ENCODE assay signal across 22 cellular contexts in genomic region chr20:37999526-38000263, GRCh38. TPM values are rescaled to one million over a fixed set of nuclear protein-coding genes. Genes with fewer than 3 reads are reported as not detected.
DNase-seq lines count a peak whose midpoint lies in the region; ATAC-seq and TF ChIP-seq lines count a peak whose summit lies in the region.
"Had no signal": no experiment of that assay in that cellular context is flagged by ENCODE, and none has a peak within 500 bp of the region (broad histone marks: within the 10 kb centered on the region; RNA-seq: fewer than 3 reads in every experiment).

No MANE protein-coding gene starts in this region.

- H3K9me3 Mint-ChIP-seq in activated naive CD4-positive, alpha-beta T cell treated with anti-CD3 and anti-CD28 coated beads, Interleukin-2, amount 50 U/mL, for 72 hours: no peaks in the 10 kb centered on the region
- H3K9me3 Mint-ChIP-seq in activated T-helper 1 cell treated with anti-CD3 and anti-CD28 coated beads, Interleukin-12 subunit alpha, Interleukin-12 subunit beta, Interleukin-2, Interleukin-4 antibody, amounts not matched to agents 30 ng/mL and 10 ng/mL and 1 ng/mL, durations not matched to agents 14 hours and 24 hours and 36 hours: no peaks in the 10 kb centered on the region
- H3K9me3 Mint-ChIP-seq: H9; IgD-negative memory B cell; natural killer cell; stimulated activated naive B cell treated with anti-CD40 and anti-IgM and Interleukin-4, amounts not matched to agents 10 μg/mL and 1 μg/mL and 100 μg/mL, for 72 hours; type B pancreatic cell had no signal

- CTCF ChIA-PET in PC-9 (lab: Charles Lee): no interaction called here

- intact Hi-C loops in activated T-helper 1 cell treated with anti-CD3 and anti-CD28 coated beads, Interleukin-12 subunit alpha, Interleukin-12 subunit beta, Interleukin-2, Interleukin-4 antibody, amounts not matched to agents 30 ng/mL and 10 ng/mL and 1 ng/mL, durations not matched to agents 14 hours and 24 hours and 36 hours (cut with micrococcal nuclease): loop anchor here (2.0 to 10.0 kb wide), 3 partner anchors 33 to 825 kb away; partner anchors contain the start of genes MROH8, RPN2, RPRD1B and TTI1
- intact Hi-C loops in PC-9 (cut with micrococcal nuclease; ENCODE audit: unreplicated experiment): no loop called here

- H3K36me3 ChIP-seq in PC-9 (ENCODE audit: low read depth): peaks cover 9% of the 10 kb centered on the region

- H3K36me3 Mint-ChIP-seq in activated naive CD4-positive, alpha-beta T cell treated with anti-CD3 and anti-CD28 coated beads, Interleukin-2, amount 50 U/mL, for 72 hours: peaks cover 27 to 34% of the 10 kb centered on the region in 2 donors
- peaks cover 50% of the 10 kb centered on the region for H3K36me3 Mint-ChIP-seq in activated T-helper 1 cell treated with anti-CD3 and anti-CD28 coated beads, Interleukin-12 subunit alpha, Interleukin-12 subunit beta, Interleukin-2, Interleukin-4 antibody, amounts not matched to agents 30 ng/mL and 10 ng/mL and 1 ng/mL, durations not matched to agents 14 hours and 24 hours and 36 hours (ENCODE audit: low read depth)

- no peaks in the 10 kb centered on the region for H3K27me3 ChIP-seq in PC-9 (ENCODE audit: insufficient read depth, low read depth)

- no peak overlapping the region for H3K4me3 ChIP-seq in PC-9

- peaks cover 3% of the 10 kb centered on the region; the same call in 1 of the 2 replicates for H3F3A ChIP-seq in PC-9 (ENCODE audit: insufficient read depth, low read depth)

- no peak overlapping the region for H3K4me3 Mint-ChIP-seq in activated T-helper 1 cell treated with anti-CD3 and anti-CD28 coated beads, Interleukin-12 subunit alpha, Interleukin-12 subunit beta, Interleukin-2, Interleukin-4 antibody, amounts not matched to agents 30 ng/mL and 10 ng/mL and 1 ng/mL, durations not matched to agents 14 hours and 24 hours and 36 hours
- H3K4me3 Mint-ChIP-seq: activated CD8-positive, alpha-beta T cell treated with anti-CD3 and anti-CD28 coated beads, Interleukin-2, amount 10 ng/mL, durations not matched to agents 7 days and 5 days; H9; IgD-negative memory B cell; natural killer cell; stimulated activated naive B cell treated with anti-CD40 and anti-IgM and Interleukin-4, amounts not matched to agents 10 μg/mL and 1 μg/mL and 100 μg/mL, for 72 hours; type B pancreatic cell had no signal

- TF ChIP-seq CTCF in PC-9 (conservative IDR thresholded peaks at IDR 0.05): no peak

- peak overlapping the region; percentile 35 to 86 for H3K27ac Mint-ChIP-seq in activated naive CD4-positive, alpha-beta T cell treated with anti-CD3 and anti-CD28 coated beads, Interleukin-2, amount 50 U/mL, for 72 hours
- peak overlapping the region; percentile 76 for H3K27ac Mint-ChIP-seq in activated T-helper 1 cell treated with anti-CD3 and anti-CD28 coated beads, Interleukin-12 subunit alpha, Interleukin-12 subunit beta, Interleukin-2, Interleukin-4 antibody, amounts not matched to agents 30 ng/mL and 10 ng/mL and 1 ng/mL, durations not matched to agents 14 hours and 24 hours and 36 hours
- H3K27ac Mint-ChIP-seq: activated CD8-positive, alpha-beta T cell treated with anti-CD3 and anti-CD28 coated beads, Interleukin-2, amount 10 ng/mL, durations not matched to agents 7 days and 5 days; natural killer cell; stimulated activated naive B cell treated with anti-CD40 and anti-IgM and Interleukin-4, amounts not matched to agents 10 μg/mL and 1 μg/mL and 100 μg/mL, for 72 hours; type B pancreatic cell had no signal

- H3K4me1 ChIP-seq in PC-9 (replicated peaks; ENCODE audit: insufficient read depth): no peaks in the 10 kb centered on the region
- H3K4me1 ChIP-seq: Caco-2 had no signal

- no peak overlapping the region for H2AFZ ChIP-seq in PC-9

- H3K79me2 ChIP-seq in PC-9 (ENCODE audit: low read depth): no peaks in the 10 kb centered on the region

- no peak for DNase-seq in activated naive CD4-positive, alpha-beta T cell treated with anti-CD3 and anti-CD28 coated beads, Interleukin-2, amount 50 U/mL, for 72 hours (ENCODE audit: low spot score in 2 of 2)
- DNase-seq in activated naive CD4-positive, alpha-beta T cell (lab: John Stamatoyannopoulos, UW): no peak
- DNase-seq in activated T-helper 1 cell treated with anti-CD3 and anti-CD28 coated beads, Interleukin-12 subunit alpha, Interleukin-12 subunit beta, Interleukin-2, Interleukin-4 antibody, amounts not matched to agents 30 ng/mL and 10 ng/mL and 1 ng/mL, durations not matched to agents 14 hours and 24 hours and 36 hours (ENCODE audit: low spot score): no peak
- DNase-seq in globus pallidus (ENCODE audit: low spot score) (peak; percentile 87), substantia nigra (lab: John Stamatoyannopoulos, UW) (peak in 37 of 49 donors; percentile 8 to 78 (median 43)), OCI-M1 (lab: John Stamatoyannopoulos, UW) (no peak), PC-9 (no peak)
- DNase-seq: activated CD8-positive, alpha-beta T cell treated with anti-CD3 and anti-CD28 coated beads, Interleukin-2, amount 10 ng/mL, durations not matched to agents 7 days and 5 days; Caco-2; cerebellar nuclear complex; H9; mesenchymal stem cell; MM.1S; natural killer cell; NCI-H1694; NCI-H446; stimulated activated CD4-positive, alpha-beta T cell treated with anti-CD3 and anti-CD28 coated beads, Interleukin-15, amount 100 ng/mL, for 24 hours; stimulated activated naive B cell treated with anti-CD40 and anti-IgM and Interleukin-4, amounts not matched to agents 10 μg/mL and 1 μg/mL and 100 μg/mL, for 72 hours; T-helper 1 cell had no signal

- H3K4me1 Mint-ChIP-seq in activated T-helper 1 cell treated with anti-CD3 and anti-CD28 coated beads, Interleukin-12 subunit alpha, Interleukin-12 subunit beta, Interleukin-2, Interleukin-4 antibody, amounts not matched to agents 30 ng/mL and 10 ng/mL and 1 ng/mL, durations not matched to agents 14 hours and 24 hours and 36 hours (ENCODE audit: low read depth): peaks cover 21% of the 10 kb centered on the region
- H3K4me1 Mint-ChIP-seq: H9; IgD-negative memory B cell; natural killer cell; stimulated activated naive B cell treated with anti-CD40 and anti-IgM and Interleukin-4, amounts not matched to agents 10 μg/mL and 1 μg/mL and 100 μg/mL, for 72 hours had no signal

- POLR2A ChIA-PET in PC-9 (lab: Charles Lee; ENCODE audit: unreplicated experiment): no interaction called here

- no peaks in the 10 kb centered on the region for H4K20me1 ChIP-seq in PC-9 (ENCODE audit: insufficient read depth)

- no peak for ATAC-seq in activated naive CD4-positive, alpha-beta T cell treated with anti-CD3 and anti-CD28 coated beads, Interleukin-2, amount 50 U/mL, for 72 hours
- ATAC-seq in GM18519 (IDR thresholded peaks at IDR 0.05; ENCODE audit: low FRiP score, unreplicated experiment): no peak
- ATAC-seq: activated CD8-positive, alpha-beta T cell treated with anti-CD3 and anti-CD28 coated beads, Interleukin-2, amount 10 ng/mL, durations not matched to agents 7 days and 5 days; natural killer cell; stimulated activated naive B cell treated with anti-CD40 and anti-IgM and Interleukin-4, amounts not matched to agents 10 μg/mL and 1 μg/mL and 100 μg/mL, for 72 hours had no signal

- H3K9me2 ChIP-seq in PC-9 (ENCODE audit: insufficient read depth): no peaks in the 10 kb centered on the region

- no TSS peak for BruUV-seq in PC-9 (replicated peaks; lab: Mats Ljungman, UMichigan)

- H3K27ac ChIP-seq in substantia nigra (ENCODE audit: low read depth, low read length, poor library complexity, severe bottlenecking) (peak overlapping the region; percentile 56), PC-9 (no peak overlapping the region)

- no peaks in the 10 kb centered on the region for H3K27me3 Mint-ChIP-seq in activated T-helper 1 cell treated with anti-CD3 and anti-CD28 coated beads, Interleukin-12 subunit alpha, Interleukin-12 subunit beta, Interleukin-2, Interleukin-4 antibody, amounts not matched to agents 30 ng/mL and 10 ng/mL and 1 ng/mL, durations not matched to agents 14 hours and 24 hours and 36 hours (ENCODE audit: insufficient read depth)
- H3K27me3 Mint-ChIP-seq: IgD-negative memory B cell; stimulated activated naive B cell treated with anti-CD40 and anti-IgM and Interleukin-4, amounts not matched to agents 10 μg/mL and 1 μg/mL and 100 μg/mL, for 72 hours; type B pancreatic cell had no signal

- H3K4me2 ChIP-seq in PC-9: no peak overlapping the region

- H3K9me3 ChIP-seq in PC-9 (ENCODE audit: insufficient read depth, low read depth): no peaks in the 10 kb centered on the region
- H3K9me3 ChIP-seq: Caco-2 had no signal

RNA-seq across cellular contexts. Expression of gene TTI1, which starts 33.6 kb away (rescaled TPM):
- total RNA-seq in activated naive CD4-positive, alpha-beta T cell treated with anti-CD3 and anti-CD28 coated beads, Interleukin-2, amount 50 U/mL, for 72 hours: 10 to 100 TPM; 36.1 to 40.2 TPM
- 41.7 and 43.1 TPM in 2 replicates for total RNA-seq in activated T-helper 1 cell treated with anti-CD3 and anti-CD28 coated beads, Interleukin-12 subunit alpha, Interleukin-12 subunit beta, Interleukin-2, Interleukin-4 antibody, amounts not matched to agents 30 ng/mL and 10 ng/mL and 1 ng/mL, durations not matched to agents 14 hours and 24 hours and 36 hours
- total RNA-seq in PC-9 (2021): 29.1 and 34.2 TPM in 2 replicates

RNA-seq across cellular contexts. Expression of gene RPRD1B, which starts 33.9 kb away (rescaled TPM):
- 10 to 100 TPM; 40.2 to 44.0 TPM for total RNA-seq in activated naive CD4-positive, alpha-beta T cell treated with anti-CD3 and anti-CD28 coated beads, Interleukin-2, amount 50 U/mL, for 72 hours
- 48.8 and 49.7 TPM in 2 replicates for total RNA-seq in activated T-helper 1 cell treated with anti-CD3 and anti-CD28 coated beads, Interleukin-12 subunit alpha, Interleukin-12 subunit beta, Interleukin-2, Interleukin-4 antibody, amounts not matched to agents 30 ng/mL and 10 ng/mL and 1 ng/mL, durations not matched to agents 14 hours and 24 hours and 36 hours
- total RNA-seq in PC-9 (2021): 55.1 and 60.1 TPM in 2 replicates

Comparison
In these comparisons a context has a peak if more than half of its experiments do, and no peak if none do; other contexts are left out.
1. DNase-seq: peak in globus pallidus (single experiment) and substantia nigra (37 of 49); none in activated naive CD4-positive, alpha-beta T cell treated with anti-CD3 and anti-CD28 coated beads, Interleukin-2, amount 50 U/mL, for 72 hours (0 of 2), activated naive CD4-positive, alpha-beta T cell (0 of 4), activated T-helper 1 cell treated with anti-CD3 and anti-CD28 coated beads, Interleukin-12 subunit alpha, Interleukin-12 subunit beta, Interleukin-2, Interleukin-4 antibody, amounts not matched to agents 30 ng/mL and 10 ng/mL and 1 ng/mL, durations not matched to agents 14 hours and 24 hours and 36 hours (single experiment), OCI-M1 (single experiment) and PC-9 (0 of 2).